In genomic region chr3:160343132-160343531, GRCh38 we compare ENCODE assay signal across 1 cellular context.
TF ChIP-seq lines count a peak whose summit lies in the region.

No MANE protein-coding gene starts in this region.

TF ChIP-seq in endothelial cell of umbilical vein, 7 proteins besides CTCF, POLR2A, EP300 and RAD21:
- no peak for TF ChIP-seq FOS (IDR thresholded peaks at IDR 0.05; ENCODE audit: borderline replicate concordance, insufficient read depth, low read length)
- no peak for TF ChIP-seq EZH2 (IDR thresholded peaks at IDR 0.05; ENCODE audit: borderline replicate concordance, low read depth, low read length, severe bottlenecking)
- TF ChIP-seq POLR2AphosphoS5 (IDR thresholded peaks at IDR 0.05; ENCODE audit: insufficient read depth, low read depth, low read length): no peak
- TF ChIP-seq JUN (IDR thresholded peaks at IDR 0.05; ENCODE audit: borderline replicate concordance, insufficient read depth, insufficient read length, low read depth): no peak
- TF ChIP-seq MAX (IDR thresholded peaks at IDR 0.05; ENCODE audit: insufficient read depth, insufficient read length): no peak
- TF ChIP-seq GATA2 (IDR thresholded peaks at IDR 0.05; ENCODE audit: insufficient read depth, insufficient read length, low read depth, low read length): no peak
- TF ChIP-seq MYC (IDR thresholded peaks at IDR 0.05; ENCODE audit: low read depth, low read length): no peak
